Comparison of ENCODE assay signal across 11 cellular contexts in genomic region chr11:70727021-70727420, GRCh38.
"Had no signal": no experiment of that assay in that cellular context is flagged by ENCODE, and none has a peak within 500 bp of the region (broad histone marks: within the 10 kb centered on the region; RNA-seq: fewer than 3 reads in every experiment).

No MANE protein-coding gene starts in this region.

- ATAC-seq: GM23338, HCT116 had no signal

- FAIRE-seq: H1, H54 had no signal

- DNase-seq: GM23248, GOT3, H7, H9, HCEC 1CT, HFFc6 had no signal

- H2AFZ ChIP-seq: GM23248, GM23338 had no signal

- H3K27ac ChIP-seq: GM23248 had no signal

- H3K9me3 ChIP-seq: HAP-1 had no signal

- H3K36me3 ChIP-seq: HAP-1 had no signal

- H3K4me3 ChIP-seq: GM23248, GM23338, HAP-1 had no signal

- H3K4me1 ChIP-seq: HAP-1 had no signal

- H3K9ac ChIP-seq: GM23248 had no signal

- H3K4me2 ChIP-seq: GM23338 had no signal
